8 cellular contexts compared by ENCODE assay signal in genomic region chr19:40798997-40799557, GRCh38. TPM values are rescaled to one million over a fixed set of nuclear protein-coding genes. Genes with fewer than 3 reads are reported as not detected.
DNase-seq lines count a peak whose midpoint lies in the region; ATAC-seq and TF ChIP-seq lines count a peak whose summit lies in the region.

TSS of gene EGLN2 (plus strand) at chr19:40799191. CDS start at chr19:40800573, 1,382 bp downstream.

- TF ChIP-seq CTCF in esophagus muscularis mucosa (IDR thresholded peaks at IDR 0.05), result no peak
- TF ChIP-seq CTCF in neural crest cell (conservative IDR thresholded peaks at IDR 0.05), result no peak

- ATAC-seq in GM18498 (IDR thresholded peaks at IDR 0.05; ENCODE audit: unreplicated experiment) (peak; percentile 79), HG02642 (IDR thresholded peaks at IDR 0.05; ENCODE audit: poor library complexity, unreplicated experiment) (peak; percentile 80), GM21786 (IDR thresholded peaks at IDR 0.05; ENCODE audit: unreplicated experiment) (no peak)

- peak within 1 kb of the TSS; percentile 95 to 99 (median 96) for H3K27ac ChIP-seq in esophagus muscularis mucosa (replicated peaks in 1 of 4)

- TF ChIP-seq POLR2A in Raji (IDR thresholded peaks at IDR 0.05; ENCODE audit: insufficient read depth, low read depth, low read length) (peak; percentile 34; the same call in 1 of the 2 replicates), esophagus muscularis mucosa (IDR thresholded peaks at IDR 0.05; ENCODE audit: low read depth) (peak; percentile 55)

- TF ChIP-seq EP300 in esophagus muscularis mucosa (IDR thresholded peaks at IDR 0.05), result no peak

- H3K4me3 ChIP-seq in esophagus muscularis mucosa, result peak within 1 kb of the TSS; percentile 77 to 99 (median 98)

- H3K27me3 Mint-ChIP-seq in neural crest cell (ENCODE audit: low read depth), result no peaks in the 10 kb centered on the region

- no peaks in the 10 kb centered on the region for H3K9me3 Mint-ChIP-seq in neural crest cell

- H3K27me3 ChIP-seq in esophagus muscularis mucosa, result no peaks in the 10 kb centered on the region

- no peak for DNase-seq in esophagus muscularis mucosa (ENCODE audit: extremely low spot score)
- DNase-seq in neural crest cell (ENCODE audit: low read depth, low spot score), result no peak
- DNase-seq in DMS79 (lab: John Stamatoyannopoulos, UW), result no peak
- DNase-seq in foreskin melanocyte, result no peak

- peaks cover 47 to 54% (median 52%) of the 10 kb centered on the region in 4 donors for H3K4me1 ChIP-seq in esophagus muscularis mucosa

- intact Hi-C loops in esophagus muscularis mucosa (cut with DNase I), result loop anchor here (5.0 kb wide), 1 partner anchor 47 kb away; the partner anchor contains the start of genes ACTMAP and SNRPA

- peaks cover 5 to 25% (median 19%) of the 10 kb centered on the region in 4 donors for H3K36me3 ChIP-seq in esophagus muscularis mucosa

- peak within 1 kb of the TSS; percentile 86 for H3K27ac Mint-ChIP-seq in neural crest cell (ENCODE audit: unreplicated experiment)

- peaks cover 44% of the 10 kb centered on the region for H3K4me1 Mint-ChIP-seq in neural crest cell

- H3K4me3 Mint-ChIP-seq in neural crest cell, result peak within 1 kb of the TSS; percentile 96

- H3K36me3 Mint-ChIP-seq in neural crest cell (ENCODE audit: low read depth), result peaks cover 2% of the 10 kb centered on the region

- H3K9me3 ChIP-seq in esophagus muscularis mucosa, result no peaks in the 10 kb centered on the region

- WGBS in esophagus muscularis mucosa, result 0% methylated on average over 10 of the region's 81 CpGs

RNA-seq across cellular contexts. Expression of gene EGLN2, which starts in this region (rescaled TPM):
- total RNA-seq in esophagus muscularis mucosa, result 100 to 1,000 TPM in 2 of 4 donors, 10 to 100 TPM in 2; 93.1 to 131 (median 101) TPM
- total RNA-seq in neural crest cell, result 109 and 113 TPM in 2 replicates
